15 cellular contexts compared by ENCODE assay signal in genomic region chr1:91693542-91693941, GRCh38.
DNase-seq lines count a peak whose midpoint lies in the region; ATAC-seq and TF ChIP-seq lines count a peak whose summit lies in the region.
"Had no signal": no experiment of that assay in that cellular context is flagged by ENCODE, and none has a peak within 500 bp of the region (broad histone marks: within the 10 kb centered on the region; RNA-seq: fewer than 3 reads in every experiment).

No MANE protein-coding gene starts in this region.

- H3K4me1 ChIP-seq in adipocyte (ENCODE audit: control insufficient read depth, insufficient read depth, low read length) (peaks cover 69% of the 10 kb centered on the region), upper lobe of left lung (peaks cover 22 to 43% (median 38%) of the 10 kb centered on the region in 4 donors)

- peak in 1 of 2 donors; percentile 70 for ATAC-seq in upper lobe of left lung (ENCODE audit: low FRiP score in 2 of 2)
- no peak for ATAC-seq in HG02759 (IDR thresholded peaks at IDR 0.05; ENCODE audit: unreplicated experiment)
- ATAC-seq: left colon; stimulated activated naive CD8-positive, alpha-beta T cell treated with anti-CD3 and anti-CD28 coated beads, Interleukin-15, Interleukin-2, amounts not matched to agents 100 U/mL and 50 U/mL, for 24 hours; T-helper 17 cell had no signal

- 74 to 80% methylated on average over 2 of the region's 2 CpGs for WGBS in upper lobe of left lung, 2 donors

- intact Hi-C loops in head of caudate nucleus (cut with DNase I), result no loop called here
- intact Hi-C loops in activated CD4-positive, alpha-beta T cell treated with anti-CD3 and anti-CD28 coated beads, Interleukin-2, amount 10 ng/mL, durations not matched to agents 24 days and 14 days (cut with micrococcal nuclease), result no loop called here

- H3K4me3 ChIP-seq in adipocyte (ENCODE audit: low read length) (no peak overlapping the region), upper lobe of left lung (no peak overlapping the region)

- no peaks in the 10 kb centered on the region for H3K27me3 Mint-ChIP-seq in activated CD4-positive, alpha-beta T cell treated with anti-CD3 and anti-CD28 coated beads, Interleukin-2, amount 10 ng/mL, durations not matched to agents 24 days and 14 days
- H3K27me3 Mint-ChIP-seq: activated CD4-positive, alpha-beta memory T cell treated with anti-CD3 and anti-CD28 coated beads, Interleukin-2, amount 10 ng/mL, durations not matched to agents 7 days and 5 days; T-helper 17 cell had no signal

- H3K36me3 Mint-ChIP-seq in activated CD4-positive, alpha-beta T cell treated with anti-CD3 and anti-CD28 coated beads, Interleukin-2, amount 10 ng/mL, durations not matched to agents 24 days and 14 days (ENCODE audit: low read depth), result peaks cover 35% of the 10 kb centered on the region

- H3K27me3 ChIP-seq in adipocyte (replicated peaks; ENCODE audit: control insufficient read depth, insufficient read depth, low read length), result no peaks in the 10 kb centered on the region
- no peaks in the 10 kb centered on the region for H3K27me3 ChIP-seq in upper lobe of left lung

- peak overlapping the region in 3 of 4 donors; percentile 16 to 55 (median 27) for H3K27ac ChIP-seq in upper lobe of left lung

- H3K9me3 ChIP-seq in adipocyte (ENCODE audit: control insufficient read depth, low read length) (no peaks in the 10 kb centered on the region), upper lobe of left lung (no peaks in the 10 kb centered on the region)

- no peak overlapping the region for H3K4me3 Mint-ChIP-seq in activated CD4-positive, alpha-beta T cell treated with anti-CD3 and anti-CD28 coated beads, Interleukin-2, amount 10 ng/mL, durations not matched to agents 24 days and 14 days
- H3K4me3 Mint-ChIP-seq: activated CD4-positive, alpha-beta memory T cell treated with anti-CD3 and anti-CD28 coated beads, Interleukin-2, amount 10 ng/mL, durations not matched to agents 7 days and 5 days; T-helper 17 cell had no signal

- H3K27ac Mint-ChIP-seq in activated CD4-positive, alpha-beta T cell treated with anti-CD3 and anti-CD28 coated beads, Interleukin-2, amount 10 ng/mL, durations not matched to agents 24 days and 14 days, result no peak overlapping the region
- H3K27ac Mint-ChIP-seq: activated CD4-positive, alpha-beta memory T cell treated with anti-CD3 and anti-CD28 coated beads, Interleukin-2, amount 10 ng/mL, durations not matched to agents 7 days and 5 days; T-helper 17 cell had no signal

- peaks cover 3% of the 10 kb centered on the region for H3K9me3 Mint-ChIP-seq in activated CD4-positive, alpha-beta T cell treated with anti-CD3 and anti-CD28 coated beads, Interleukin-2, amount 10 ng/mL, durations not matched to agents 24 days and 14 days
- H3K9me3 Mint-ChIP-seq: activated CD4-positive, alpha-beta memory T cell treated with anti-CD3 and anti-CD28 coated beads, Interleukin-2, amount 10 ng/mL, durations not matched to agents 7 days and 5 days had no signal

- no peak for TF ChIP-seq CTCF in upper lobe of left lung (IDR thresholded peaks at IDR 0.05)

- TF ChIP-seq POLR2A in upper lobe of left lung (IDR thresholded peaks at IDR 0.05), result no peak

- TF ChIP-seq EP300 in upper lobe of left lung (IDR thresholded peaks at IDR 0.05), result no peak

- peaks cover 22% of the 10 kb centered on the region for H3K4me1 Mint-ChIP-seq in activated CD4-positive, alpha-beta T cell treated with anti-CD3 and anti-CD28 coated beads, Interleukin-2, amount 10 ng/mL, durations not matched to agents 24 days and 14 days

- DNase-seq in adipocyte (ENCODE audit: low read depth) (peak; percentile 56), head of caudate nucleus (peak in 26 of 42 donors; percentile 6 to 56 (median 26)), occipital lobe (lab: John Stamatoyannopoulos, UW) (peak; percentile 21), upper lobe of left lung (no peak), cerebellar nuclear complex (lab: John Stamatoyannopoulos, UW) (no peak), middle frontal gyrus (ENCODE audit: extremely low spot score, low spot score) (no peak)
- no peak for DNase-seq in activated CD4-positive, alpha-beta T cell treated with anti-CD3 and anti-CD28 coated beads, Interleukin-2, amount 10 ng/mL, durations not matched to agents 24 days and 14 days
- DNase-seq: activated CD4-positive, alpha-beta memory T cell treated with anti-CD3 and anti-CD28 coated beads, Interleukin-2, amount 10 ng/mL, durations not matched to agents 7 days and 5 days; activated effector memory CD4-positive, alpha-beta T cell treated with anti-CD3 and anti-CD28 coated beads, Interleukin-2, amount 50 U/mL, for 16 hours; foreskin melanocyte; left colon; stimulated activated CD4-positive, alpha-beta T cell treated with anti-CD3 and anti-CD28 coated beads, Interleukin-4, amount 100 ng/mL, for 4 hours; stimulated activated naive CD8-positive, alpha-beta T cell treated with anti-CD3 and anti-CD28 coated beads, Interleukin-15, Interleukin-2, amounts not matched to agents 100 U/mL and 50 U/mL, for 24 hours; T-helper 17 cell had no signal

- H3K36me3 ChIP-seq in adipocyte (ENCODE audit: control insufficient read depth, insufficient read depth, low read length, severe bottlenecking) (peaks cover 64% of the 10 kb centered on the region), upper lobe of left lung (peaks cover 0 to 15% (median 0%) of the 10 kb centered on the region in 4 donors)

- H3K9ac ChIP-seq in adipocyte (ENCODE audit: low read length), result peak overlapping the region; percentile 59

Comparison
In these comparisons a context has a peak if more than half of its experiments do, and no peak if none do; other contexts are left out.
1. DNase-seq: peak in adipocyte (single experiment), head of caudate nucleus (26 of 42) and occipital lobe (single experiment); none in upper lobe of left lung (0 of 2), activated CD4-positive, alpha-beta T cell treated with anti-CD3 and anti-CD28 coated beads, Interleukin-2, amount 10 ng/mL, durations not matched to agents 24 days and 14 days (single experiment), cerebellar nuclear complex (0 of 2) and middle frontal gyrus (single experiment).